In genomic region chr22:36379593-36380361, GRCh38 we compare ENCODE assay signal across 9 cellular contexts. TPM values are rescaled to one million over a fixed set of nuclear protein-coding genes. Genes with fewer than 3 reads are reported as not detected.
DNase-seq lines count a peak whose midpoint lies in the region; ATAC-seq, FAIRE-seq and TF ChIP-seq lines count a peak whose summit lies in the region.
"Had no signal": no experiment of that assay in that cellular context is flagged by ENCODE, and none has a peak within 500 bp of the region (broad histone marks: within the 10 kb centered on the region; RNA-seq: fewer than 3 reads in every experiment).

No MANE protein-coding gene starts in this region.

- H3K36me3 Mint-ChIP-seq in astrocyte (ENCODE audit: low read depth, unreplicated experiment): peaks cover 33% of the 10 kb centered on the region

- peaks cover 98% of the 10 kb centered on the region for H3K79me2 ChIP-seq in astrocyte (ENCODE audit: insufficient read depth, low read length)

- peak overlapping the region; percentile 80 for H3K4me2 ChIP-seq in astrocyte (ENCODE audit: low read length)

- peak; percentile 52 for DNase-seq in stimulated activated CD4-positive, alpha-beta T cell treated with anti-CD3 and anti-CD28 coated beads, Interleukin-4, amount 100 ng/mL, for 24 hours
- DNase-seq in stimulated activated CD4-positive, alpha-beta T cell treated with anti-CD3 and anti-CD28 coated beads, Interleukin-4, amount 100 ng/mL, for 1 hour: no peak
- DNase-seq in astrocyte (ENCODE audit: low read depth) (no peak), NCI-H1694 (lab: John Stamatoyannopoulos, UW) (no peak), DMS 273 (lab: John Stamatoyannopoulos, UW; ENCODE audit: unreplicated experiment) (no peak)
- DNase-seq: amygdala had no signal

- no peak overlapping the region for H2AFZ ChIP-seq in astrocyte (ENCODE audit: low read depth, low read length)

- peaks cover 98% of the 10 kb centered on the region for H4K20me1 ChIP-seq in astrocyte (ENCODE audit: insufficient read depth, low read length)

- H3K4me3 ChIP-seq in astrocyte (ENCODE audit: insufficient read depth, low read depth, low read length) (peak overlapping the region; percentile 9), mucosa of rectum (ENCODE audit: low read length in 2 of 2) (peak overlapping the region in 1 of 2 donors; percentile 1)

- peak overlapping the region; percentile 55 for H3K9ac ChIP-seq in astrocyte (ENCODE audit: low read length)
- peak overlapping the region; percentile 20 to 32 for H3K9ac ChIP-seq in mucosa of rectum (ENCODE audit: low read depth in 1 of 2, low read length in 2 of 2)

- peaks cover 62% of the 10 kb centered on the region for H3K4me1 Mint-ChIP-seq in astrocyte (ENCODE audit: low read depth, unreplicated experiment)

- no peaks in the 10 kb centered on the region for H3K9me3 Mint-ChIP-seq in astrocyte (ENCODE audit: unreplicated experiment)

- H3K27ac ChIP-seq in astrocyte (ENCODE audit: low read depth, low read length): peak overlapping the region; percentile 59
- peak overlapping the region; percentile 59 to 74 for H3K27ac ChIP-seq in mucosa of rectum (ENCODE audit: low read depth in 2 of 2, low read length in 2 of 2)

- no peaks in the 10 kb centered on the region for H3K27me3 Mint-ChIP-seq in astrocyte (ENCODE audit: low read depth, unreplicated experiment)

- peak overlapping the region; percentile 72 for H3K4me3 Mint-ChIP-seq in astrocyte (ENCODE audit: unreplicated experiment)

- H3K27me3 ChIP-seq in astrocyte (ENCODE audit: insufficient read depth, low read length) (no peaks in the 10 kb centered on the region), mucosa of rectum (ENCODE audit: control insufficient read depth in 2 of 2, insufficient read depth in 2 of 2, low read length in 2 of 2) (no peaks in the 10 kb centered on the region)

- H3K9me3 ChIP-seq in astrocyte (ENCODE audit: insufficient read depth, low read depth, low read length): no peaks in the 10 kb centered on the region
- H3K9me3 ChIP-seq in mucosa of rectum (ENCODE audit: control insufficient read depth in 2 of 2, low read length in 2 of 2): no peaks in the 10 kb centered on the region

- H3K4me1 ChIP-seq in astrocyte (ENCODE audit: insufficient read depth, low read length): peaks cover 64% of the 10 kb centered on the region
- H3K4me1 ChIP-seq in mucosa of rectum (ENCODE audit: control insufficient read depth in 2 of 2, insufficient read depth in 2 of 2, low read length in 2 of 2): peaks cover 47 to 61% of the 10 kb centered on the region in 2 donors

- peaks cover 36% of the 10 kb centered on the region for H3K36me3 ChIP-seq in astrocyte (ENCODE audit: insufficient read depth, low read length)
- peaks cover 13 to 25% of the 10 kb centered on the region in 2 donors for H3K36me3 ChIP-seq in mucosa of rectum (ENCODE audit: control insufficient read depth in 2 of 2, insufficient read depth in 2 of 2, low read length in 2 of 2)

- H3K27ac Mint-ChIP-seq in astrocyte (ENCODE audit: unreplicated experiment): peak overlapping the region; percentile 91

- no peak for TF ChIP-seq CTCF in astrocyte (IDR thresholded peaks at IDR 0.05; ENCODE audit: insufficient read depth, low read depth, low read length)

- FAIRE-seq in astrocyte (lab: Jason Lieb, UNC): no peak

- ATAC-seq in GM21576 (IDR thresholded peaks at IDR 0.05; ENCODE audit: unreplicated experiment) (no peak), HG03469 (IDR thresholded peaks at IDR 0.05; ENCODE audit: unreplicated experiment) (no peak)

RNA-seq across cellular contexts. Expression of gene MYH9, which starts 8.0 kb away (rescaled TPM):
- total RNA-seq in astrocyte: 2,278 and 2,469 TPM in 2 replicates
